ENCODE assay signal across 20 cellular contexts in the genomic region with DNA sequence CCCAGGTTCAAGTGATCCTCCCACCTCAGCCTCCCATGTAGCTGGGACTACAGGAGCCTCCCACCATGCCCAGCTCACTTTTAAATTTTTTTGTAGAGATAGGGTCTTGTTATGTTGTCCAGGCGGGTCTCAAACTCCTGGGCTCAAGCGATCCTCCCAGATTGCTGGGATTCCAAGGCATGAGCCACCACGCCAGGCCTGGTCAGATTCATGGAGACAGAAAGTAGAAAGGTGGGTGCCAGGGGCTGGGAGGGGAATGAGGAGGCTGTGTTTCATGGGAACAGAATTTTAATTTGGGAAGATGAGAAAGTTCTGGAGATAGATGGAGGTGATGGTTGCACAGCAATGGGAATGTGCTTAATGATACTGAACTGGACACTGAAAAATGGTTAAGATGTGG. TPM values are rescaled to one million over a fixed set of nuclear protein-coding genes. Genes with fewer than 3 reads are reported as not detected.
A peak's percentile ranks its signal among the peaks of the same experiment; 100 is the strongest.
DNase-seq lines count a peak whose midpoint lies in the region; ATAC-seq and TF ChIP-seq lines count a peak whose summit lies in the region.
"Had no signal": no experiment of that assay in that cellular context is flagged by ENCODE, and none has a peak within 500 bp of the region (broad histone marks: within the 10 kb centered on the region; RNA-seq: fewer than 3 reads in every experiment).

No MANE protein-coding gene starts in this region.

- no peak overlapping the region for H3K4me3 Mint-ChIP-seq in activated T-cell treated with anti-CD3 and anti-CD28 coated beads, Interleukin-2, amount 50 U/mL, for 24 hours
- no peak overlapping the region for H3K4me3 Mint-ChIP-seq in activated T-cell treated with anti-CD3 and anti-CD28 coated beads, Interleukin-2, amount 50 U/mL, for 72 hours
- no peak overlapping the region for H3K4me3 Mint-ChIP-seq in dendritic cell treated with granulocyte-macrophage colony-stimulating factor and Interleukin-4, amounts not matched to agents 40 ng/mL and 50 ng/mL, for 4 days
- H3K4me3 Mint-ChIP-seq in neural crest cell = no peak overlapping the region

- peaks cover 12 to 13% of the 10 kb centered on the region in 2 donors for H3K36me3 ChIP-seq in stomach smooth muscle (ENCODE audit: control insufficient read depth in 2 of 2, insufficient read depth in 2 of 2, low read length in 2 of 2)

- H3K36me3 Mint-ChIP-seq in activated T-cell treated with anti-CD3 and anti-CD28 coated beads, Interleukin-2, amount 50 U/mL, for 24 hours (ENCODE audit: low read depth) = peaks cover 62% of the 10 kb centered on the region
- peaks cover 0 to 3% of the 10 kb centered on the region in 2 donors for H3K36me3 Mint-ChIP-seq in activated T-cell treated with anti-CD3 and anti-CD28 coated beads, Interleukin-2, amount 50 U/mL, for 72 hours (ENCODE audit: insufficient read depth in 2 of 2)
- H3K36me3 Mint-ChIP-seq in dendritic cell treated with granulocyte-macrophage colony-stimulating factor and Interleukin-4, amounts not matched to agents 40 ng/mL and 50 ng/mL, for 4 days (ENCODE audit: low read depth) = peaks cover 64% of the 10 kb centered on the region
- H3K36me3 Mint-ChIP-seq in neural crest cell (ENCODE audit: low read depth) = no peaks in the 10 kb centered on the region

- DNase-seq in activated T-cell treated with anti-CD3 and anti-CD28 coated beads, Interleukin-2, amount 50 U/mL, for 24 hours = no peak
- no peak for DNase-seq in activated T-cell treated with anti-CD3 and anti-CD28 coated beads, Interleukin-2, amount 50 U/mL, for 72 hours
- DNase-seq in neural crest cell (ENCODE audit: low read depth, low spot score) = no peak
- DNase-seq: AML-193, DMS53, GF-D8, MV-4-11, NCI-H187, NCI-H446, NCI-H526, OCI-M1 had no signal

- no peak for TF ChIP-seq CTCF in neural crest cell (conservative IDR thresholded peaks at IDR 0.05)

- no peaks in the 10 kb centered on the region for H3K9me3 ChIP-seq in stomach smooth muscle (ENCODE audit: control insufficient read depth in 2 of 2, low read length in 2 of 2)

- H3K4me3 ChIP-seq in stomach smooth muscle (ENCODE audit: low read length in 2 of 2) = no peak overlapping the region

- H3K4me1 Mint-ChIP-seq in activated T-cell treated with anti-CD3 and anti-CD28 coated beads, Interleukin-2, amount 50 U/mL, for 24 hours (ENCODE audit: low read depth) = peaks cover 10% of the 10 kb centered on the region
- peaks cover 6% of the 10 kb centered on the region for H3K4me1 Mint-ChIP-seq in activated T-cell treated with anti-CD3 and anti-CD28 coated beads, Interleukin-2, amount 50 U/mL, for 72 hours (ENCODE audit: low read depth)
- H3K4me1 Mint-ChIP-seq in dendritic cell treated with granulocyte-macrophage colony-stimulating factor and Interleukin-4, amounts not matched to agents 40 ng/mL and 50 ng/mL, for 4 days (ENCODE audit: low read depth) = peaks cover 7% of the 10 kb centered on the region
- H3K4me1 Mint-ChIP-seq in neural crest cell = no peaks in the 10 kb centered on the region

- H3K27me3 Mint-ChIP-seq in activated T-cell treated with anti-CD3 and anti-CD28 coated beads, Interleukin-2, amount 50 U/mL, for 24 hours = no peaks in the 10 kb centered on the region
- H3K27me3 Mint-ChIP-seq in activated T-cell treated with anti-CD3 and anti-CD28 coated beads, Interleukin-2, amount 50 U/mL, for 72 hours (ENCODE audit: low read depth) = no peaks in the 10 kb centered on the region
- no peaks in the 10 kb centered on the region for H3K27me3 Mint-ChIP-seq in dendritic cell treated with granulocyte-macrophage colony-stimulating factor and Interleukin-4, amounts not matched to agents 40 ng/mL and 50 ng/mL, for 4 days
- peaks cover 12% of the 10 kb centered on the region for H3K27me3 Mint-ChIP-seq in neural crest cell (ENCODE audit: low read depth)
- H3K27me3 Mint-ChIP-seq: IgD-negative memory B cell had no signal

- peaks cover 47% of the 10 kb centered on the region for H3K4me1 ChIP-seq in stomach smooth muscle (ENCODE audit: control insufficient read depth, insufficient read depth, low read length)

- H3K9me3 Mint-ChIP-seq in activated T-cell treated with anti-CD3 and anti-CD28 coated beads, Interleukin-2, amount 50 U/mL, for 24 hours = no peaks in the 10 kb centered on the region
- no peaks in the 10 kb centered on the region for H3K9me3 Mint-ChIP-seq in activated T-cell treated with anti-CD3 and anti-CD28 coated beads, Interleukin-2, amount 50 U/mL, for 72 hours
- H3K9me3 Mint-ChIP-seq in dendritic cell treated with granulocyte-macrophage colony-stimulating factor and Interleukin-4, amounts not matched to agents 40 ng/mL and 50 ng/mL, for 4 days = no peaks in the 10 kb centered on the region
- no peaks in the 10 kb centered on the region for H3K9me3 Mint-ChIP-seq in neural crest cell
- H3K9me3 Mint-ChIP-seq: IgD-negative memory B cell had no signal

- H3K27ac Mint-ChIP-seq in activated T-cell treated with anti-CD3 and anti-CD28 coated beads, Interleukin-2, amount 50 U/mL, for 24 hours = peak overlapping the region; percentile 81
- H3K27ac Mint-ChIP-seq in activated T-cell treated with anti-CD3 and anti-CD28 coated beads, Interleukin-2, amount 50 U/mL, for 72 hours = no peak overlapping the region
- H3K27ac Mint-ChIP-seq in dendritic cell treated with granulocyte-macrophage colony-stimulating factor and Interleukin-4, amounts not matched to agents 40 ng/mL and 50 ng/mL, for 4 days = peak overlapping the region; percentile 14
- peak overlapping the region; percentile 67 for H3K27ac Mint-ChIP-seq in neural crest cell (ENCODE audit: unreplicated experiment)

- ATAC-seq in activated T-cell treated with anti-CD3 and anti-CD28 coated beads, Interleukin-2, amount 50 U/mL, for 72 hours (replicated peaks in 1 of 2) = no peak
- ATAC-seq in GM19397 (IDR thresholded peaks at IDR 0.05; ENCODE audit: unreplicated experiment) = no peak
- no peak for ATAC-seq in HG02623 (IDR thresholded peaks at IDR 0.05; ENCODE audit: unreplicated experiment)
- ATAC-seq in GM18867 (IDR thresholded peaks at IDR 0.05; ENCODE audit: unreplicated experiment) = no peak
- ATAC-seq: HCT116, Right ventricle myocardium inferior had no signal

- intact Hi-C loops in dendritic cell treated with granulocyte-macrophage colony-stimulating factor and Interleukin-4, amounts not matched to agents 40 ng/mL and 50 ng/mL, for 4 days (cut with micrococcal nuclease) = no loop called here

- peak overlapping the region in 1 of 2 donors; percentile 45 for H3K9ac ChIP-seq in stomach smooth muscle (ENCODE audit: low read length in 2 of 2)

- H3K27ac ChIP-seq in stomach smooth muscle (ENCODE audit: low read length) = peak overlapping the region; percentile 85
- H3K27ac ChIP-seq: C4-2B had no signal

- no peaks in the 10 kb centered on the region for H3K27me3 ChIP-seq in stomach smooth muscle (ENCODE audit: control insufficient read depth in 1 of 2, insufficient read depth in 2 of 2, low read length in 2 of 2)

RNA-seq across cellular contexts. Expression of a gene that starts 22.3 kb away (rescaled TPM):
- 10 to 100 TPM; 32.8 to 42.7 TPM for total RNA-seq in activated T-cell treated with anti-CD3 and anti-CD28 coated beads, Interleukin-2, amount 50 U/mL, for 72 hours
- 36.5 and 38.3 TPM in 2 replicates for total RNA-seq in neural crest cell
